ENCODE assay signal across 8 cellular contexts in genomic region chr16:31713071-31713944, GRCh38.
DNase-seq lines count a peak whose midpoint lies in the region; ATAC-seq and TF ChIP-seq lines count a peak whose summit lies in the region.

No MANE protein-coding gene starts in this region.

- no peaks in the 10 kb centered on the region for H3K27me3 ChIP-seq in left ventricle myocardium inferior (ENCODE audit: low read depth)

- H3K27ac ChIP-seq in left ventricle myocardium inferior (replicated peaks), result peak overlapping the region; percentile 95

- DNase-seq in GM13977 (ENCODE audit: low spot score) (peak; percentile 94), NCI-H1436 treated with DMSO at 0.1 percent for 48 hours (lab: John Stamatoyannopoulos, UW) (peak; percentile 90), T-helper 1 cell (peak; percentile 74 to 91 (median 85)), amniotic stem cell (lab: John Stamatoyannopoulos, UW) (peak; percentile 91), left ventricle myocardium inferior (peak; percentile 94), posterior vena cava (ENCODE audit: low spot score) (peak; percentile 98), ureter (ENCODE audit: low spot score) (peak; percentile 96)

- no peaks in the 10 kb centered on the region for H3K9me3 ChIP-seq in left ventricle myocardium inferior (replicated peaks)

- peak; percentile 92 for ATAC-seq in HG02852 (IDR thresholded peaks at IDR 0.05; ENCODE audit: unreplicated experiment)

- peak overlapping the region; percentile 91 for H3K4me3 ChIP-seq in left ventricle myocardium inferior

- intact Hi-C loops in left ventricle myocardium inferior (cut with micrococcal nuclease), result no loop called here
- intact Hi-C loops in posterior vena cava (cut with DNase I), result loop anchor here in 1 of 2 donors (5.0 kb wide), 1 partner anchor 576 kb away; the partner anchor contains the start of gene PRSS8

- no peak for TF ChIP-seq CTCF in GM13977 (IDR thresholded peaks at IDR 0.05; ENCODE audit: extremely low read depth, insufficient read depth, missing control alignments)
- no peak for TF ChIP-seq CTCF in left ventricle myocardium inferior (IDR thresholded peaks at IDR 0.05; ENCODE audit: borderline replicate concordance)

- in situ Hi-C loops in GM13977 (cut with MboI; ENCODE audit: low pct_unique_long_range_greater_than_20kb, low sequenced_read_pairs, unreplicated experiment), result loop anchor here (25.0 kb wide), 2 partner anchors 174 to 201 kb away; partner anchors contain the start of gene RUSF1

- peaks cover 36% of the 10 kb centered on the region for H3K4me1 ChIP-seq in left ventricle myocardium inferior

- H3K36me3 ChIP-seq in left ventricle myocardium inferior, result peaks cover 10% of the 10 kb centered on the region

Comparison
In these comparisons a context has a peak if more than half of its experiments do, and no peak if none do; other contexts are left out.
1. Peak in every context shown above with its lines: DNase-seq, ATAC-seq, H3K4me3 ChIP-seq and H3K27ac ChIP-seq.